ENCODE assay signal across 1 cellular context in the genomic region with DNA sequence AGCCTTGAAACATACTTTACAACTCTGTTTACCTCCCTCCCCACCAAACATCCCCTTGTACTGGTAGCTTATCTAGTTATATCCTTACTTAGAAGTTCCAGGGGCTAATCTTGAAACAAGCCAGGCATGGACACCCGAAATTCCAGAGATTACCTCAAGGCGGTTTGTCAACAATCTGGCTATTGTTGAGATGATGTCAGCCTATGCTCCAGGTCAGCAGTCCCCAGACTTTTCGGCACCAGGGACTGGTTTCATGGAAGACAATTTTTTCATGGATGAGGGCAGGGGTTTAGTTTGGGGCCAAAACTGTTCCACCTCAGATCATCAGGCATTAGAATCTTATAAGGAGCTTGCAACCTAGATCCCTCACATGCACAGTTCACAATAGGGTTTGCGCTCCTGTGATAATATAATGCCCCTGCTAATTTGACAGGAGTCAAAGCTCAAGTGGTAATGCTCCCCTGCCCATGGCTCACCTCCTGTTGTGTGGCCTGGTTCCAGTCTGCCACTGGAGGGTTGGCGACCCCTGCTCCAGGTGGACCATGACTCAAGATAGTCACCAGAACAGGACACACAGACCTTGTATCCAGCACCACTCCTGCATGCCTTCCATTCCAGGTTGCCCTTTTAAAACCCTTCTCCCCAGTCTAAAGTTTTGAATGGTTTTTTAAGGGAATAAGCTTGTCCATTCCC.
TF ChIP-seq lines count a peak whose summit lies in the region.

No MANE protein-coding gene starts in this region.

TF ChIP-seq in HepG2, 621 proteins besides CTCF, POLR2A, EP300 and RAD21 (continued from another document):
- TF ChIP-seq ZNF619 (CRISPR knock-in tag; IDR thresholded peaks at IDR 0.05): no peak
- TF ChIP-seq ZNF772 (CRISPR knock-in tag; IDR thresholded peaks at IDR 0.05): no peak
- no peak for TF ChIP-seq GTF3A (CRISPR knock-in tag; conservative IDR thresholded peaks at IDR 0.05)
- TF ChIP-seq, protein P1, sequence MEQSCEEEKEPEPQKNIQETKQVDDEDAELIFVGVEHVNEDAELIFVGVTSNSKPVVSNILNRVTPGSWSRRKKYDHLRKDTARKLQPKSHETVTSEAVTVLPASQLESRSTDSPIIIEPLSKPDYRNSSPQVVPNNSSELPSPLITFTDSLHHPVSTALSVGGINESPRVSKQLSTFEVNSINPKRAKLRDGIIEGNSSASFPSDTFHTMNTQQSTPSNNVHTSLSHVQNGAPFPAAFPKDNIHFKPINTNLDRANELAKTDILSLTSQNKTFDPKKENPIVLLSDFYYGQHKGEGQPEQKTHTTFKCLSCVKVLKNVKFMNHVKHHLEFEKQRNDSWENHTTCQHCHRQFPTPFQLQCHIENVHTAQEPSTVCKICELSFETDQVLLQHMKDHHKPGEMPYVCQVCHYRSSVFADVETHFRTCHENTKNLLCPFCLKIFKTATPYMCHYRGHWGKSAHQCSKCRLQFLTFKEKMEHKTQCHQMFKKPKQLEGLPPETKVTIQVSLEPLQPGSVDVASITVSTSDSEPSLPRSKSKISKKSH (CRISPR knock-in tag; IDR thresholded peaks at IDR 0.05; ENCODE audit: borderline replicate concordance): no peak
